27 cellular contexts compared by ENCODE assay signal in the genomic region with DNA sequence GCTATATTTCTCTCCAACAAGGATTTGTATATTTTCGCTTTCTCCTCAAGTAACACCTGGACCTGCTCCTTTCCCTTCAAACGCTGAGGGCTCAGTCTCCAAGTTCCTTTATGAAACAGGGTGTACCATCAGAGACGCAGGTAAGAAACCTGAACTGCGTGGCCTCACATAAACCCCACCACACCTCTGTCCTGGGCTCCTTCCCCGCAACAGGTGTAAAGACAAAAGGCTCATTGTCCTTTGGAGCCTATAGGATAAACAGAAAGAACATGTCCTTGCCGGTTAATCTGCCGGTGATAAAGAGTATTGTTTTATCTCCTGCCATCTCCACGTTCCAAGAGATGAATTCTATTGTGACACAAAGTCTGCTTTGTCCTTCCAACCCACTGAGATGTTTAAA.
"Had no signal": no experiment of that assay in that cellular context is flagged by ENCODE, and none has a peak within 500 bp of the region (broad histone marks: within the 10 kb centered on the region; RNA-seq: fewer than 3 reads in every experiment).

No MANE protein-coding gene starts in this region.

- H3K9me3 ChIP-seq: ascending aorta, MG63, SJCRH30 had no signal

- H3K36me3 ChIP-seq: cardiac muscle cell, MG63, SJCRH30 had no signal

- ATAC-seq: activated CD8-positive, alpha-beta T cell treated with anti-CD3 and anti-CD28 coated beads for 36 hours; Panc1 had no signal

- H3K4me1 ChIP-seq: SJCRH30 had no signal

- H3K4me3 ChIP-seq: ascending aorta, cardiac muscle cell, MG63, SJCRH30, SK-N-MC had no signal

- H3K27me3 ChIP-seq: ascending aorta, cardiac muscle cell, MG63, SJCRH30 had no signal

- H3K27ac ChIP-seq: ascending aorta, cardiac muscle cell, SJCRH30, SK-N-MC had no signal

- FAIRE-seq: TTC549 had no signal

- DNase-seq: activated CD4-positive, alpha-beta T cell treated with anti-CD3 and anti-CD28 coated beads, Interleukin-2, amount 10 ng/mL, durations not matched to agents 24 days and 14 days; activated CD4-positive, alpha-beta T cell treated with anti-CD3 and anti-CD28 coated beads, Interleukin-2, amount 50 U/mL, for 4 hours; activated CD8-positive, alpha-beta T cell treated with anti-CD3 and anti-CD28 coated beads for 36 hours; activated gamma-delta T cell; activated naive CD4-positive, alpha-beta T cell treated with Interleukin-2 at 50 U/mL for 16 hours; activated naive CD8-positive, alpha-beta T cell treated with anti-CD3 and anti-CD28 coated beads, Interleukin-2, amount 10 ng/mL, durations not matched to agents 7 days and 5 days; activated T-cell treated with anti-CD3 and anti-CD28 coated beads, Interleukin-2, amount 50 U/mL, for 24 hours; amygdala; Karpas-422; KBM-7; MG63; MV-4-11; NCI-H1092; NCI-H1417; NCI-H146; NCI-H187; NCI-H2081; NCI-H345; NCI-H524 treated with DMSO at 0.1 percent for 48 hours; NCI-H82; SHP77; SJCRH30 had no signal
